In the genomic region with DNA sequence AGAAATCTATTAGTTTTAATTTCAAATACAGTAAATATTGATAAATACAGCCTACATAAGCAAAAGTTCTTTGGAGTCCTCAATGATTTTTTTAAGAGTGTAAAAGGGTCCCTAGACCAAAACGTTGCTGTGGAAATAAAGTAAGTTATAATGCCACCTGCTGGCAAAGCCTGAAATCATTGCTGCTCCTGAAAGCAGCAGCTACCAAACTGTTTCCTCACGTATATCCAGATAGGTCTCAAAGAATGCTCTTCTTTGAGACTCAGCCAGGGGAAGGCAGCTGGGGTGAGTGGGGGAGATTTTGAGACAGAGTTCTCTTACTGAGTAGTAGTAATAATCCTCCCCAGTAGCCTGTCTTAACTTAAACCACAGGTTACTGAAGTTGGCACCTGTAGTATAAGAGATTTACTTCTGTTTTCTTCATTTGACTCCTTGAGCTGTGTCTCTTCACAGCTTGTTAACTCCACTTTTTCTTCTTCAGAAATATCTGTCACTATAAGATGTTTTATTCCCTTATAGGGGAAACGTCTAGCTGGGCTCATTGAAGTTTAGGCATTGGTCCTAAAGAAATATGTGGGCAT, we compare ENCODE assay signal across 8 cellular contexts.
DNase-seq lines count a peak whose midpoint lies in the region; ATAC-seq lines count a peak whose summit lies in the region.
"Had no signal": no experiment of that assay in that cellular context is flagged by ENCODE, and none has a peak within 500 bp of the region (broad histone marks: within the 10 kb centered on the region; RNA-seq: fewer than 3 reads in every experiment).

No MANE protein-coding gene starts in this region.

- peak overlapping the region; percentile 56 for H3K27ac Mint-ChIP-seq in activated naive CD8-positive, alpha-beta T cell
- H3K27ac Mint-ChIP-seq: activated naive CD8-positive, alpha-beta T cell treated with anti-CD3 and anti-CD28 coated beads, Interleukin-2, amount 10 ng/mL, durations not matched to agents 7 days and 5 days had no signal

- no peaks in the 10 kb centered on the region for H3K27me3 Mint-ChIP-seq in activated naive CD8-positive, alpha-beta T cell
- H3K27me3 Mint-ChIP-seq: activated naive CD8-positive, alpha-beta T cell treated with anti-CD3 and anti-CD28 coated beads, Interleukin-2, amount 10 ng/mL, durations not matched to agents 7 days and 5 days had no signal

- intact Hi-C loops in left ventricle myocardium superior (cut with micrococcal nuclease), result no loop called here

- no peaks in the 10 kb centered on the region for H3K9me3 Mint-ChIP-seq in activated naive CD8-positive, alpha-beta T cell (ENCODE audit: low read depth)
- H3K9me3 Mint-ChIP-seq: activated naive CD8-positive, alpha-beta T cell treated with anti-CD3 and anti-CD28 coated beads, Interleukin-2, amount 10 ng/mL, durations not matched to agents 7 days and 5 days had no signal

- peaks cover 4% of the 10 kb centered on the region for H3K36me3 ChIP-seq in H7 (replicated peaks; ENCODE audit: control insufficient read depth, insufficient read depth, low read length)

- H3K27me3 ChIP-seq in H7 (ENCODE audit: control insufficient read depth, insufficient read depth, low read length), result no peaks in the 10 kb centered on the region

- ATAC-seq in left ventricle myocardium superior, result peak; percentile 42
- ATAC-seq in GM18870 (IDR thresholded peaks at IDR 0.05; ENCODE audit: unreplicated experiment), result no peak

- H3K4me3 ChIP-seq in H7 (ENCODE audit: insufficient read depth, low read depth, low read length), result no peak overlapping the region

- peaks cover 3% of the 10 kb centered on the region for H3K4me1 Mint-ChIP-seq in activated naive CD8-positive, alpha-beta T cell (ENCODE audit: low read depth)
- H3K4me1 Mint-ChIP-seq: activated naive CD8-positive, alpha-beta T cell treated with anti-CD3 and anti-CD28 coated beads, Interleukin-2, amount 10 ng/mL, durations not matched to agents 7 days and 5 days had no signal

- peaks cover 5% of the 10 kb centered on the region for H3K36me3 Mint-ChIP-seq in activated naive CD8-positive, alpha-beta T cell

- H3K4me3 Mint-ChIP-seq in activated naive CD8-positive, alpha-beta T cell, result no peak overlapping the region
- H3K4me3 Mint-ChIP-seq: activated naive CD8-positive, alpha-beta T cell treated with anti-CD3 and anti-CD28 coated beads, Interleukin-2, amount 10 ng/mL, durations not matched to agents 7 days and 5 days had no signal

- DNase-seq in DMS79 treated with DMSO at 0.1 percent for 48 hours (lab: John Stamatoyannopoulos, UW), result peak; percentile 43
- DNase-seq in H7, result peak; percentile 54
- DNase-seq in NCI-H460 (ENCODE audit: extremely low read depth, low read depth), result peak; percentile 34
- DNase-seq in left ventricle myocardium superior, result no peak
- peak; percentile 20 to 28 for DNase-seq in stimulated activated CD4-positive, alpha-beta T cell treated with anti-CD3 and anti-CD28 coated beads, Interleukin-2, amount 100 ng/mL, for 24 hours
- DNase-seq: activated naive CD8-positive, alpha-beta T cell treated with anti-CD3 and anti-CD28 coated beads, Interleukin-2, amount 10 ng/mL, durations not matched to agents 7 days and 5 days had no signal
